In the genomic region with DNA sequence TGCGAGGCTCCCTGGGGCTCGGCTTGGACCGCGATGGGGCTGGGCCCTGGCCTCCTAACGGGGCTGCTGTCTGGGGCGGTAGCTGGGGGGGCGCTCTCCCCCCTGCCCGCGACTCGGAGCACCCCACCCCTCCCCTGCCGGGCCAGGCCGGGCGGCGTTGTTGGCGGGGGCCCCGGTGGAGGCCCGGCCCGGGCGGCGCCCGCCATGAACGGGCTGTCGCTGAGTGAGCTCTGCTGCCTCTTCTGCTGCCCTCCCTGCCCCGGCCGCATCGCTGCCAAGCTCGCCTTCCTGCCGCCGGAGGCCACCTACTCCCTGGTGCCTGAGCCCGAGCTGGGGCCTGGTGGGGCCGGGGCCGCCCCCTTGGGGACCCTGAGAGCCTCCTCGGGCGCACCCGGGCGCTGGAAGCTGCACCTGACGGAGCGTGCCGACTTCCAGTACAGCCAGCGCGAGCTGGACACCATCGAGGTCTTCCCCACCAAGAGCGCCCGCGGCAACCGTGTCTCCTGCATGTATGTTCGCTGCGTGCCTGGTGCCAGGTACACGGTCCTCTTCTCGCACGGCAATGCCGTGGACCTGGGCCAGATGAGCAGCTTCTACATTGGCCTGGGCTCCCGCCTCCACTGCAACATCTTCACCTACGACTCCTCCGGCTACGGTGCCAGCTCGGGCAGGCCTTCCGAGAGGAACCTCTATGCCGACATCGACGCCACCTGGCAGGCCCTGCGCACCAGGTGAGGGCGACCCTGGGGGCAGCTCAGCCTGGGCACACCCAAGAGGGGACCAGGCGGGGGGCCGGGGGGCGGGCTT, we compare ENCODE assay signal across 5 cellular contexts. TPM values are rescaled to one million over a fixed set of nuclear protein-coding genes. Genes with fewer than 3 reads are reported as not detected.
DNase-seq lines count a peak whose midpoint lies in the region; ATAC-seq, FAIRE-seq and TF ChIP-seq lines count a peak whose summit lies in the region.
"Not testable (repeated sequence)": the region's sequence is repeated elsewhere in the genome, so short reads cannot be mapped to it uniquely, and the experiment has no call there.

No MANE protein-coding gene starts in this region.

- not testable (repeated sequence) for TF ChIP-seq CTCF in kidney (IDR thresholded peaks at IDR 0.05; ENCODE audit: borderline replicate concordance, extremely low read depth, insufficient read depth)

- DNase-seq in central memory CD8-positive, alpha-beta T cell (ENCODE audit: low spot score in 2 of 2), result not testable (repeated sequence)
- peak; percentile 66 for DNase-seq in Right ventricle myocardium inferior (ENCODE audit: missing footprints)
- peak; percentile 15 for DNase-seq in left cardiac atrium
- peak; percentile 48 for DNase-seq in kidney
- DNase-seq in retina, result peak; percentile 10

- not testable (repeated sequence) for H3K4me1 Mint-ChIP-seq in central memory CD8-positive, alpha-beta T cell

- H3K36me3 Mint-ChIP-seq in central memory CD8-positive, alpha-beta T cell (ENCODE audit: insufficient read depth), result not testable (repeated sequence)

- H3K4me3 ChIP-seq in kidney (ENCODE audit: low read length in 2 of 2), result not testable (repeated sequence)

- peak overlapping the region; percentile 22 for H3K27ac Mint-ChIP-seq in central memory CD8-positive, alpha-beta T cell (ENCODE audit: low read depth)

- H3K4me1 ChIP-seq in kidney (ENCODE audit: control insufficient read depth in 1 of 2, insufficient read depth in 1 of 2, low read depth in 1 of 2, low read length in 2 of 2), result not testable (repeated sequence)

- not testable (repeated sequence) for H3K9me3 Mint-ChIP-seq in central memory CD8-positive, alpha-beta T cell

- H3K36me3 ChIP-seq in kidney (ENCODE audit: control insufficient read depth in 1 of 2, insufficient read depth in 2 of 2, low read length in 2 of 2), result not testable (repeated sequence)

- not testable (repeated sequence) for H3K27me3 Mint-ChIP-seq in central memory CD8-positive, alpha-beta T cell

- H3K4me3 Mint-ChIP-seq in central memory CD8-positive, alpha-beta T cell, result not testable (repeated sequence)

- not testable (repeated sequence) for FAIRE-seq in kidney (lab: Jason Lieb, UNC)

- not testable (repeated sequence) for H3K27ac ChIP-seq in kidney (ENCODE audit: low read depth in 2 of 2, low read length in 2 of 2)

- not testable (repeated sequence) for H3K9ac ChIP-seq in kidney (ENCODE audit: low read length in 2 of 2)

- H3K9me3 ChIP-seq in kidney (ENCODE audit: control insufficient read depth in 1 of 2, low read length in 2 of 2), result not testable (repeated sequence)

- not testable (repeated sequence) for ATAC-seq in central memory CD8-positive, alpha-beta T cell (replicated peaks; ENCODE audit: extremely low read depth, poor library complexity, severe bottlenecking); Right ventricle myocardium inferior; left cardiac atrium

- intact Hi-C loops in Right ventricle myocardium inferior (cut with DNase I); left cardiac atrium (cut with DNase I); kidney (cut with DNase I): not testable (repeated sequence)

RNA-seq across cellular contexts. Expression of a gene that starts 5.7 kb away (rescaled TPM):
- 3.4 TPM for total RNA-seq in Right ventricle myocardium inferior
- total RNA-seq in left cardiac atrium, result 1 to 10 TPM; 3.8 to 5.0 TPM
- total RNA-seq in kidney, result 12.3 TPM
- polyA plus RNA-seq in kidney (ENCODE audit: insufficient read depth, low read depth, low replicate concordance), result 5.2 TPM
